ENCODE assay signal across 25 cellular contexts in genomic region chr10:13492493-13493180, GRCh38. TPM values are rescaled to one million over a fixed set of nuclear protein-coding genes. Genes with fewer than 3 reads are reported as not detected.
A peak's percentile ranks its signal among the peaks of the same experiment; 100 is the strongest.
DNase-seq lines count a peak whose midpoint lies in the region; ATAC-seq and TF ChIP-seq lines count a peak whose summit lies in the region.
"Had no signal": no experiment of that assay in that cellular context is flagged by ENCODE, and none has a peak within 500 bp of the region (broad histone marks: within the 10 kb centered on the region; RNA-seq: fewer than 3 reads in every experiment).

No MANE protein-coding gene starts in this region.

- no peak for DNase-seq in HFFc6
- DNase-seq in PC-9 = no peak
- DNase-seq in hepatic stellate cell (ENCODE audit: low spot score) = peak; percentile 22
- DNase-seq in psoas muscle = no peak
- DNase-seq in adrenal gland = no peak
- DNase-seq in activated T-helper 1 cell treated with anti-CD3 and anti-CD28 coated beads, Interleukin-12 subunit alpha, Interleukin-12 subunit beta, Interleukin-2, Interleukin-4 antibody, amounts not matched to agents 30 ng/mL and 10 ng/mL and 1 ng/mL, durations not matched to agents 14 hours and 24 hours and 36 hours (ENCODE audit: low spot score) = no peak
- DNase-seq in ecto neural progenitor cell (ENCODE audit: low spot score) = no peak
- DNase-seq: activated CD4-positive, alpha-beta T cell treated with anti-CD3 and anti-CD28 coated beads for 4 hours; activated naive CD8-positive, alpha-beta T cell treated with anti-CD3 and anti-CD28 coated beads, Interleukin-2, amount 10 ng/mL, durations not matched to agents 7 days and 5 days; CD4-positive, alpha-beta memory T cell; cortex of kidney; DMS79; hippocampal formation; KBM-7; NCI-H1048; NCI-H2029; posterior cingulate gyrus; stimulated activated CD4-positive, alpha-beta T cell treated with anti-CD3 and anti-CD28 coated beads, Interleukin-1b, Interleukin-23, amount 100 ng/mL, for 48 hours; stimulated activated naive B cell treated with anti-CD40 and anti-IgM and Interleukin-4, amounts not matched to agents 10 μg/mL and 1 μg/mL and 100 μg/mL, for 72 hours had no signal

- H3K9me3 ChIP-seq in PC-9 (ENCODE audit: insufficient read depth, low read depth) = no peaks in the 10 kb centered on the region
- no peaks in the 10 kb centered on the region for H3K9me3 ChIP-seq in psoas muscle
- no peaks in the 10 kb centered on the region for H3K9me3 ChIP-seq in adrenal gland (replicated peaks in 1 of 3)

- H3K79me2 ChIP-seq in PC-9 (ENCODE audit: low read depth) = no peaks in the 10 kb centered on the region

- peaks cover 4% of the 10 kb centered on the region; the same call in 1 of the 2 replicates for H3K27me3 Mint-ChIP-seq in HFFc6 (ENCODE audit: insufficient read depth)
- H3K27me3 Mint-ChIP-seq in activated T-helper 1 cell treated with anti-CD3 and anti-CD28 coated beads, Interleukin-12 subunit alpha, Interleukin-12 subunit beta, Interleukin-2, Interleukin-4 antibody, amounts not matched to agents 30 ng/mL and 10 ng/mL and 1 ng/mL, durations not matched to agents 14 hours and 24 hours and 36 hours (ENCODE audit: insufficient read depth) = peaks cover 5% of the 10 kb centered on the region
- H3K27me3 Mint-ChIP-seq: brain had no signal

- 0 out of 2 replicates have a peak overlapping the region, but pooled peaks have one; percentile 39 for H2AFZ ChIP-seq in PC-9
- H2AFZ ChIP-seq: GM23338 had no signal

- WGBS in psoas muscle, 3 donors = 82 to 85% (median 83%) methylated on average over 16 of the region's 16 CpGs
- WGBS in adrenal gland, 4 donors = 65 to 71% (median 70%) methylated on average over 16 of the region's 16 CpGs

- H3K36me3 Mint-ChIP-seq in HFFc6 (ENCODE audit: low read depth) = no peaks in the 10 kb centered on the region
- no peaks in the 10 kb centered on the region for H3K36me3 Mint-ChIP-seq in activated T-helper 1 cell treated with anti-CD3 and anti-CD28 coated beads, Interleukin-12 subunit alpha, Interleukin-12 subunit beta, Interleukin-2, Interleukin-4 antibody, amounts not matched to agents 30 ng/mL and 10 ng/mL and 1 ng/mL, durations not matched to agents 14 hours and 24 hours and 36 hours (ENCODE audit: low read depth)
- H3K36me3 Mint-ChIP-seq: activated naive CD8-positive, alpha-beta T cell treated with anti-CD3 and anti-CD28 coated beads, Interleukin-2, amount 10 ng/mL, durations not matched to agents 7 days and 5 days; CD4-positive, alpha-beta memory T cell; memory B cell; stimulated activated naive B cell treated with anti-CD40 and anti-IgM and Interleukin-4, amounts not matched to agents 10 μg/mL and 1 μg/mL and 100 μg/mL, for 72 hours had no signal

- no peak overlapping the region for H3K27ac Mint-ChIP-seq in HFFc6
- H3K27ac Mint-ChIP-seq in activated T-helper 1 cell treated with anti-CD3 and anti-CD28 coated beads, Interleukin-12 subunit alpha, Interleukin-12 subunit beta, Interleukin-2, Interleukin-4 antibody, amounts not matched to agents 30 ng/mL and 10 ng/mL and 1 ng/mL, durations not matched to agents 14 hours and 24 hours and 36 hours = no peak overlapping the region
- H3K27ac Mint-ChIP-seq: activated naive CD8-positive, alpha-beta T cell treated with anti-CD3 and anti-CD28 coated beads, Interleukin-2, amount 10 ng/mL, durations not matched to agents 7 days and 5 days; activated T-helper 2 cell treated with anti-CD3 and anti-CD28 coated beads, Interferon-gamma antibody, Interleukin-2, Interleukin-4, amounts not matched to agents 10 μg/mL and 5 μg/mL and 100 μg/mL, durations not matched to agents 14 hours and 24 hours and 36 hours; brain; GM23338; memory B cell; nephron; stimulated activated naive B cell treated with anti-CD40 and anti-IgM and Interleukin-4, amounts not matched to agents 10 μg/mL and 1 μg/mL and 100 μg/mL, for 72 hours had no signal

- no peaks in the 10 kb centered on the region for H3F3A ChIP-seq in PC-9 (ENCODE audit: insufficient read depth, low read depth)

- peak overlapping the region; percentile 18; the same call in 1 of the 2 replicates for H3K4me3 ChIP-seq in PC-9
- H3K4me3 ChIP-seq in psoas muscle = peak overlapping the region; percentile 19
- peak overlapping the region in 1 of 4 donors; percentile 38 for H3K4me3 ChIP-seq in adrenal gland
- H3K4me3 ChIP-seq: GM23338 had no signal

- H4K20me1 ChIP-seq in PC-9 (ENCODE audit: insufficient read depth) = no peaks in the 10 kb centered on the region

- no peak for TF ChIP-seq POLR2A in adrenal gland (IDR thresholded peaks at IDR 0.05)

- CTCF ChIA-PET in PC-9 (lab: Charles Lee) = no interaction called here

- H3K27me3 ChIP-seq in PC-9 (ENCODE audit: insufficient read depth, low read depth) (peaks cover 49% of the 10 kb centered on the region), psoas muscle (ENCODE audit: insufficient read depth in 3 of 3, low read length in 2 of 3) (no peaks in the 10 kb centered on the region), adrenal gland (no peaks in the 10 kb centered on the region)

- TF ChIP-seq CTCF in HFFc6 (IDR thresholded peaks at IDR 0.05) = no peak
- no peak for TF ChIP-seq CTCF in PC-9 (conservative IDR thresholded peaks at IDR 0.05)
- no peak for TF ChIP-seq CTCF in psoas muscle (IDR thresholded peaks at IDR 0.05)
- no peak for TF ChIP-seq CTCF in adrenal gland (IDR thresholded peaks at IDR 0.05)

- H3K4me1 Mint-ChIP-seq in HFFc6 (ENCODE audit: low read depth) = no peaks in the 10 kb centered on the region
- no peaks in the 10 kb centered on the region for H3K4me1 Mint-ChIP-seq in activated T-helper 1 cell treated with anti-CD3 and anti-CD28 coated beads, Interleukin-12 subunit alpha, Interleukin-12 subunit beta, Interleukin-2, Interleukin-4 antibody, amounts not matched to agents 30 ng/mL and 10 ng/mL and 1 ng/mL, durations not matched to agents 14 hours and 24 hours and 36 hours (ENCODE audit: low read depth)
- H3K4me1 Mint-ChIP-seq: activated naive CD8-positive, alpha-beta T cell treated with anti-CD3 and anti-CD28 coated beads, Interleukin-2, amount 10 ng/mL, durations not matched to agents 7 days and 5 days; CD4-positive, alpha-beta memory T cell; memory B cell; nephron had no signal

- peak overlapping the region; percentile 29 for H3K4me2 ChIP-seq in PC-9
- H3K4me2 ChIP-seq: GM23338 had no signal

- no peaks in the 10 kb centered on the region for H3K4me1 ChIP-seq in PC-9 (replicated peaks; ENCODE audit: insufficient read depth)
- H3K4me1 ChIP-seq in psoas muscle = no peaks in the 10 kb centered on the region
- no peaks in the 10 kb centered on the region for H3K4me1 ChIP-seq in adrenal gland (replicated peaks in 1 of 2)

- no TSS peak for BruUV-seq in PC-9 (replicated peaks; lab: Mats Ljungman, UMichigan)

- H3K27ac ChIP-seq in PC-9 (no peak overlapping the region), psoas muscle (no peak overlapping the region), adrenal gland (no peak overlapping the region)

- H3K36me3 ChIP-seq in PC-9 (ENCODE audit: low read depth) = no peaks in the 10 kb centered on the region
- peaks cover 3 to 66% of the 10 kb centered on the region in 2 donors for H3K36me3 ChIP-seq in psoas muscle (ENCODE audit: insufficient read depth in 1 of 2, low read depth in 1 of 2)
- no peaks in the 10 kb centered on the region for H3K36me3 ChIP-seq in adrenal gland (replicated peaks in 1 of 2)

- ATAC-seq in psoas muscle = no peak
- ATAC-seq in HG03571 (IDR thresholded peaks at IDR 0.05; ENCODE audit: unreplicated experiment) = no peak
- ATAC-seq: GM23338; stimulated activated naive B cell treated with anti-CD40 and anti-IgM and Interleukin-4, amounts not matched to agents 10 μg/mL and 1 μg/mL and 100 μg/mL, for 72 hours had no signal

- POLR2A ChIA-PET in PC-9 (lab: Charles Lee; ENCODE audit: unreplicated experiment) = no interaction called here

- H3K4me3 Mint-ChIP-seq in HFFc6 = peak overlapping the region; percentile 57; the same call in 1 of the 2 replicates
- H3K4me3 Mint-ChIP-seq in activated T-helper 1 cell treated with anti-CD3 and anti-CD28 coated beads, Interleukin-12 subunit alpha, Interleukin-12 subunit beta, Interleukin-2, Interleukin-4 antibody, amounts not matched to agents 30 ng/mL and 10 ng/mL and 1 ng/mL, durations not matched to agents 14 hours and 24 hours and 36 hours = no peak overlapping the region
- H3K4me3 Mint-ChIP-seq: activated naive CD8-positive, alpha-beta T cell treated with anti-CD3 and anti-CD28 coated beads, Interleukin-2, amount 10 ng/mL, durations not matched to agents 7 days and 5 days; brain; CD4-positive, alpha-beta memory T cell; GM23338; memory B cell; nephron; stimulated activated naive B cell treated with anti-CD40 and anti-IgM and Interleukin-4, amounts not matched to agents 10 μg/mL and 1 μg/mL and 100 μg/mL, for 72 hours had no signal

- no peaks in the 10 kb centered on the region for H3K9me2 ChIP-seq in PC-9 (ENCODE audit: insufficient read depth)

- no peaks in the 10 kb centered on the region for H3K9me3 Mint-ChIP-seq in HFFc6
- H3K9me3 Mint-ChIP-seq in activated T-helper 1 cell treated with anti-CD3 and anti-CD28 coated beads, Interleukin-12 subunit alpha, Interleukin-12 subunit beta, Interleukin-2, Interleukin-4 antibody, amounts not matched to agents 30 ng/mL and 10 ng/mL and 1 ng/mL, durations not matched to agents 14 hours and 24 hours and 36 hours = no peaks in the 10 kb centered on the region
- H3K9me3 Mint-ChIP-seq: activated naive CD8-positive, alpha-beta T cell treated with anti-CD3 and anti-CD28 coated beads, Interleukin-2, amount 10 ng/mL, durations not matched to agents 7 days and 5 days; activated T-helper 2 cell treated with anti-CD3 and anti-CD28 coated beads, Interferon-gamma antibody, Interleukin-2, Interleukin-4, amounts not matched to agents 10 μg/mL and 5 μg/mL and 100 μg/mL, durations not matched to agents 14 hours and 24 hours and 36 hours; brain; GM23338; memory B cell; nephron; stimulated activated naive B cell treated with anti-CD40 and anti-IgM and Interleukin-4, amounts not matched to agents 10 μg/mL and 1 μg/mL and 100 μg/mL, for 72 hours had no signal

- intact Hi-C loops in PC-9 (cut with micrococcal nuclease; ENCODE audit: unreplicated experiment) = no loop called here
- intact Hi-C loops in psoas muscle (cut with DNase I) = no loop called here
- intact Hi-C loops in adrenal gland (cut with DNase I) = no loop called here
- intact Hi-C loops in activated T-helper 1 cell treated with anti-CD3 and anti-CD28 coated beads, Interleukin-12 subunit alpha, Interleukin-12 subunit beta, Interleukin-2, Interleukin-4 antibody, amounts not matched to agents 30 ng/mL and 10 ng/mL and 1 ng/mL, durations not matched to agents 14 hours and 24 hours and 36 hours (cut with micrococcal nuclease) = no loop called here

RNA-seq across cellular contexts. Expression of gene BEND7, which starts 36.2 kb away (rescaled TPM):
- total RNA-seq in HFFc6 (2021; fragmentation: NEBNext Ultra II Directional; extraction: Animal tissue kit (Norgen Biotek cat#: 25700)) = 1 to 10 TPM in 2 of 6 experiments, under 1 TPM in 4; 0.14 to 2.0 (median 0.49) TPM
- total RNA-seq in PC-9 (2021) = 1.7 and 3.2 TPM in 2 replicates
- total RNA-seq in psoas muscle = 10 to 100 TPM; 16.3 to 27.6 (median 23.6) TPM
- polyA plus RNA-seq in psoas muscle = 10 to 100 TPM in 2 of 3 donors, 1 to 10 TPM in 1; 6.1 to 21.6 (median 16.1) TPM
- 10 to 100 TPM in 7 of 8 donors, 1 to 10 TPM in 1; 6.8 to 21.5 (median 14.8) TPM for total RNA-seq in adrenal gland
- 10 to 100 TPM in 1 of 3 donors, 1 to 10 TPM in 2; 5.3 to 15.2 (median 6.8) TPM for polyA plus RNA-seq in adrenal gland
- total RNA-seq in activated T-helper 1 cell treated with anti-CD3 and anti-CD28 coated beads, Interleukin-12 subunit alpha, Interleukin-12 subunit beta, Interleukin-2, Interleukin-4 antibody, amounts not matched to agents 30 ng/mL and 10 ng/mL and 1 ng/mL, durations not matched to agents 14 hours and 24 hours and 36 hours = not detected in 2 replicates
- total RNA-seq: activated naive CD8-positive, alpha-beta T cell treated with anti-CD3 and anti-CD28 coated beads, Interleukin-2, amount 10 ng/mL, durations not matched to agents 7 days and 5 days; activated T-helper 2 cell treated with anti-CD3 and anti-CD28 coated beads, Interferon-gamma antibody, Interleukin-2, Interleukin-4, amounts not matched to agents 10 μg/mL and 5 μg/mL and 100 μg/mL, durations not matched to agents 14 hours and 24 hours and 36 hours; CD4-positive, alpha-beta memory T cell had no signal
- polyA plus RNA-seq: CD4-positive, alpha-beta memory T cell had no signal
